Comparison of ENCODE assay signal across 7 cellular contexts in genomic region chr15:99324082-99324620, GRCh38.
DNase-seq lines count a peak whose midpoint lies in the region; ATAC-seq and TF ChIP-seq lines count a peak whose summit lies in the region.

No MANE protein-coding gene starts in this region.

- H3K4me3 Mint-ChIP-seq in HFFc6, result peak overlapping the region; percentile 89

- peak overlapping the region; percentile 95 for H3K27ac Mint-ChIP-seq in HFFc6

- ATAC-seq in GM18858 (IDR thresholded peaks at IDR 0.05; ENCODE audit: unreplicated experiment), result peak; percentile 72
- peak; percentile 91 for ATAC-seq in left ventricle myocardium superior
- no peak for ATAC-seq in HG02970 (IDR thresholded peaks at IDR 0.05; ENCODE audit: low FRiP score, unreplicated experiment)

- in situ Hi-C loops in SK-MEL-5 (cut with HindIII; ENCODE audit: low pct_unique_long_range_greater_than_20kb, low sequenced_read_pairs), result no loop called here

- peaks cover 3% of the 10 kb centered on the region; the same call in 1 of the 2 replicates for H3K9me3 Mint-ChIP-seq in HFFc6

- H3K4me1 Mint-ChIP-seq in HFFc6 (ENCODE audit: low read depth), result peaks cover 59% of the 10 kb centered on the region

- intact Hi-C loops in left ventricle myocardium superior (cut with micrococcal nuclease), result no loop called here

- no peak for TF ChIP-seq CTCF in HFFc6 (IDR thresholded peaks at IDR 0.05)

- DNase-seq in HFFc6 (peak; percentile 72), SK-MEL-5 (ENCODE audit: low read depth, low spot score) (peak; percentile 45), left ventricle myocardium superior (no peak), DMS153 treated with DMSO at 0.1 percent for 48 hours (lab: John Stamatoyannopoulos, UW; ENCODE audit: unreplicated experiment) (no peak), COR-L47 (lab: John Stamatoyannopoulos, UW) (no peak)

- 0 out of 2 replicates have a peak, but pooled peaks cover 5% of the 10 kb centered on the region for H3K36me3 Mint-ChIP-seq in HFFc6 (ENCODE audit: low read depth)

- H3K27me3 Mint-ChIP-seq in HFFc6 (ENCODE audit: insufficient read depth), result no peaks in the 10 kb centered on the region

Comparison
In these comparisons a context has a peak if more than half of its experiments do, and no peak if none do; other contexts are left out.
1. DNase-seq: peak in HFFc6 (single experiment) and SK-MEL-5 (single experiment); none in left ventricle myocardium superior (single experiment), DMS153 treated with DMSO at 0.1 percent for 48 hours (single experiment) and COR-L47 (single experiment).